22 cellular contexts compared by ENCODE assay signal in the genomic region with DNA sequence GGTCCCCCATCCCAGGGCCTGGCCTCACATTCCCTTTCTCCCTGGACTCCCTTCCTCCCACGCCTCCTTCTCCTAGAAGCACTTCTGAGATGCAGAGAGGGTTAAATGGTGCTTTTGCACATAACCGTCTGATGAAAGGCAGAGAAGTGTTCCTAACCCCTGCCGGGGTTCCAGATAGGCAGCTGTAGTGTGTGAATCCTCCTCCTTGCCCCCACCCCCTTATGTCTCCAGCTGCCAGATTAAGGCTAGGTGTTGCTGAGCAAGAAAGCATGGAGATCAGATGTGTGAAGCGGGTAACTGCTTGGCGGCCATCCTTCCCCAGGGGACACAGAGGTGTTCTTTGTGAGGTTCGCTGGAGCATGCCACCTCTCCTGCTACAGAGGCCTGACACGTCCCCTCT.
DNase-seq lines count a peak whose midpoint lies in the region; ATAC-seq and TF ChIP-seq lines count a peak whose summit lies in the region.
"Had no signal": no experiment of that assay in that cellular context is flagged by ENCODE, and none has a peak within 500 bp of the region (broad histone marks: within the 10 kb centered on the region; RNA-seq: fewer than 3 reads in every experiment).

No MANE protein-coding gene starts in this region.

- TF ChIP-seq POLR2A in sigmoid colon (IDR thresholded peaks at IDR 0.05): no peak
- no peak for TF ChIP-seq POLR2A in spleen (IDR thresholded peaks at IDR 0.05)

- H3K4me1 ChIP-seq in BLaER1 treated with 17β-estradiol and CSF1 and Interleukin-3, amounts not matched to agents 10 nM and 100 nM: peaks cover 0 to 55% (median 44%) of the 10 kb centered on the region in 10 experiments; a peak in 16 of 20 replicates
- H3K4me1 ChIP-seq in SJSA1 (replicated peaks) (peaks cover 42% of the 10 kb centered on the region), left lung (peaks cover 21 to 55% of the 10 kb centered on the region in 2 donors), sigmoid colon (peaks cover 0 to 99% (median 91%) of the 10 kb centered on the region in 4 donors), neural progenitor cell (peaks cover 12% of the 10 kb centered on the region), spleen (peaks cover 0 to 9% (median 0%) of the 10 kb centered on the region in 6 donors)

- peaks cover 46% of the 10 kb centered on the region for H3K4me1 Mint-ChIP-seq in neural progenitor cell

- intact Hi-C loops in left lung (cut with DNase I): no loop called here
- intact Hi-C loops in sigmoid colon (cut with DNase I): no loop called here
- intact Hi-C loops in spleen (cut with DNase I; ENCODE audit: low total_unique reads): loop anchor here (10.0 kb wide), 1 partner anchor 154 kb away; no protein-coding TSS in a partner anchor

- H3K27me3 ChIP-seq in BLaER1 treated with 17β-estradiol and CSF1 and Interleukin-3, amounts not matched to agents 10 nM and 100 nM: no peaks in the 10 kb centered on the region
- no peaks in the 10 kb centered on the region for H3K27me3 ChIP-seq in SJSA1 (replicated peaks)
- H3K27me3 ChIP-seq in left lung: no peaks in the 10 kb centered on the region
- H3K27me3 ChIP-seq in sigmoid colon: no peaks in the 10 kb centered on the region
- H3K27me3 ChIP-seq in neural progenitor cell: no peaks in the 10 kb centered on the region
- H3K27me3 ChIP-seq in spleen (replicated peaks in 1 of 7): peaks cover 0 to 7% (median 0%) of the 10 kb centered on the region in 7 donors
- H3K27me3 ChIP-seq: dorsolateral prefrontal cortex, right atrium auricular region had no signal

- H3K9ac ChIP-seq in BLaER1 treated with 17β-estradiol and CSF1 and Interleukin-3, amounts not matched to agents 10 nM and 100 nM: no peak overlapping the region
- no peak overlapping the region for H3K9ac ChIP-seq in neural progenitor cell

- WGBS in sigmoid colon, 2 donors: 61 to 68% methylated on average over 7 of the region's 7 CpGs
- WGBS in spleen, 5 donors: 68 to 77% (median 72%) methylated on average over 7 of the region's 7 CpGs

- peak overlapping the region in 7 of 11 experiments; percentile 9 to 52 (median 33); a peak in 10 of 22 replicates for H3K4me2 ChIP-seq in BLaER1 treated with 17β-estradiol and CSF1 and Interleukin-3, amounts not matched to agents 10 nM and 100 nM
- H3K4me2 ChIP-seq in neural progenitor cell: no peak overlapping the region

- no peak overlapping the region for H3K27ac Mint-ChIP-seq in neural progenitor cell
- H3K27ac Mint-ChIP-seq: activated CD4-positive, alpha-beta memory T cell treated with anti-CD3 and anti-CD28 coated beads for 36 hours had no signal

- H3K36me3 Mint-ChIP-seq in neural progenitor cell: no peaks in the 10 kb centered on the region
- H3K36me3 Mint-ChIP-seq: activated CD4-positive, alpha-beta memory T cell treated with anti-CD3 and anti-CD28 coated beads for 36 hours had no signal

- H3K79me2 ChIP-seq in neural progenitor cell (ENCODE audit: low read depth): no peaks in the 10 kb centered on the region

- H4K20me1 ChIP-seq in BLaER1 treated with 17β-estradiol and CSF1 and Interleukin-3, amounts not matched to agents 10 nM and 100 nM: peaks cover 0 to 11% (median 0%) of the 10 kb centered on the region in 11 experiments; a peak in 1 of 22 replicates
- no peaks in the 10 kb centered on the region for H4K20me1 ChIP-seq in neural progenitor cell (ENCODE audit: low read depth)

- H3K9me3 ChIP-seq in BLaER1 treated with 17β-estradiol and CSF1 and Interleukin-3, amounts not matched to agents 10 nM and 100 nM (replicated peaks in 1 of 11): no peaks in the 10 kb centered on the region
- H3K9me3 ChIP-seq in SJSA1 (replicated peaks) (no peaks in the 10 kb centered on the region), left lung (no peaks in the 10 kb centered on the region), sigmoid colon (no peaks in the 10 kb centered on the region), neural progenitor cell (ENCODE audit: low read depth) (no peaks in the 10 kb centered on the region), spleen (no peaks in the 10 kb centered on the region)
- H3K9me3 ChIP-seq: right atrium auricular region had no signal

- H2AFZ ChIP-seq in neural progenitor cell (replicated peaks): no peak overlapping the region

- H3K4me3 Mint-ChIP-seq in neural progenitor cell: no peak overlapping the region
- H3K4me3 Mint-ChIP-seq: activated CD4-positive, alpha-beta memory T cell treated with anti-CD3 and anti-CD28 coated beads for 36 hours had no signal

- TF ChIP-seq EP300 in sigmoid colon (IDR thresholded peaks at IDR 0.05): no peak

- peak in 1 of 2 experiments; percentile 22 for DNase-seq in SJSA1 (ENCODE audit: low read depth in 1 of 2, low spot score in 2 of 2)
- no peak for DNase-seq in left lung
- DNase-seq in sigmoid colon: no peak
- no peak for DNase-seq in neural progenitor cell (ENCODE audit: low spot score)
- DNase-seq in spleen: no peak
- no peak for DNase-seq in hypothalamus (lab: John Stamatoyannopoulos, UW)
- DNase-seq in islet precursor cell: no peak
- DNase-seq: activated CD4-positive, alpha-beta memory T cell treated with anti-CD3 and anti-CD28 coated beads for 36 hours; activated CD4-positive, CD25-positive, alpha-beta regulatory T cell; activated naive CD4-positive, alpha-beta T cell; amygdala; central memory CD4-positive, alpha-beta T cell; dorsolateral prefrontal cortex; erythroblast; Karpas-422; NCI-H1092; occipital lobe; stimulated activated CD8-positive, alpha-beta memory T cell treated with anti-CD3 and anti-CD28 coated beads, Interleukin-4, amount 100 ng/mL, for 48 hours; T1000 had no signal

- no peaks in the 10 kb centered on the region for H3K27me3 Mint-ChIP-seq in neural progenitor cell (ENCODE audit: insufficient read depth, low read depth)

- TF ChIP-seq CTCF in left lung (IDR thresholded peaks at IDR 0.05) (no peak), sigmoid colon (IDR thresholded peaks at IDR 0.05) (no peak), neural progenitor cell (IDR thresholded peaks at IDR 0.05) (no peak), spleen (IDR thresholded peaks at IDR 0.05 in 8 of 11, conservative IDR thresholded peaks at IDR 0.05 in 3 of 11) (no peak)

- no peaks in the 10 kb centered on the region for H3F3A ChIP-seq in neural progenitor cell (ENCODE audit: low read depth)

- no peak overlapping the region for H3K4me3 ChIP-seq in BLaER1 treated with 17β-estradiol and CSF1 and Interleukin-3, amounts not matched to agents 10 nM and 100 nM
- H3K4me3 ChIP-seq in SJSA1 (no peak overlapping the region), left lung (no peak overlapping the region), sigmoid colon (no peak overlapping the region), neural progenitor cell (no peak overlapping the region), spleen (no peak overlapping the region)
- H3K4me3 ChIP-seq: dorsolateral prefrontal cortex, right atrium auricular region had no signal

- ATAC-seq in left lung: no peak
- ATAC-seq: left lobe of liver had no signal

- H3K9me3 Mint-ChIP-seq in neural progenitor cell: no peaks in the 10 kb centered on the region
- H3K9me3 Mint-ChIP-seq: activated CD4-positive, alpha-beta memory T cell treated with anti-CD3 and anti-CD28 coated beads for 36 hours had no signal

- no peak overlapping the region for H3K27ac ChIP-seq in BLaER1 treated with 17β-estradiol and CSF1 and Interleukin-3, amounts not matched to agents 10 nM and 100 nM
- H3K27ac ChIP-seq in SJSA1 (peak overlapping the region; percentile 61), left lung (peak overlapping the region; percentile 57 to 65), sigmoid colon (peak overlapping the region; percentile 86 to 99 (median 94)), neural progenitor cell (no peak overlapping the region), spleen (no peak overlapping the region)
- H3K27ac ChIP-seq: dorsolateral prefrontal cortex, right atrium auricular region had no signal

- peaks cover 0 to 36% (median 0%) of the 10 kb centered on the region in 11 experiments; a peak in 3 of 22 replicates for H3K36me3 ChIP-seq in BLaER1 treated with 17β-estradiol and CSF1 and Interleukin-3, amounts not matched to agents 10 nM and 100 nM
- H3K36me3 ChIP-seq in SJSA1: no peaks in the 10 kb centered on the region
- peaks cover 0 to 14% of the 10 kb centered on the region in 2 donors for H3K36me3 ChIP-seq in left lung
- peaks cover 0 to 26% (median 11%) of the 10 kb centered on the region in 4 donors for H3K36me3 ChIP-seq in sigmoid colon
- no peaks in the 10 kb centered on the region for H3K36me3 ChIP-seq in neural progenitor cell
- H3K36me3 ChIP-seq in spleen: peaks cover 0 to 14% (median 3%) of the 10 kb centered on the region in 6 donors
- H3K36me3 ChIP-seq: right atrium auricular region had no signal

Comparison
In these comparisons a context has a peak if more than half of its experiments do, and no peak if none do; other contexts are left out.
1. H3K27ac ChIP-seq: peak in SJSA1 (single experiment), left lung (2 of 2) and sigmoid colon (4 of 4); none in BLaER1 treated with 17β-estradiol and CSF1 and Interleukin-3, amounts not matched to agents 10 nM and 100 nM (0 of 11), neural progenitor cell (single experiment) and spleen (0 of 8).